In the genomic region with DNA sequence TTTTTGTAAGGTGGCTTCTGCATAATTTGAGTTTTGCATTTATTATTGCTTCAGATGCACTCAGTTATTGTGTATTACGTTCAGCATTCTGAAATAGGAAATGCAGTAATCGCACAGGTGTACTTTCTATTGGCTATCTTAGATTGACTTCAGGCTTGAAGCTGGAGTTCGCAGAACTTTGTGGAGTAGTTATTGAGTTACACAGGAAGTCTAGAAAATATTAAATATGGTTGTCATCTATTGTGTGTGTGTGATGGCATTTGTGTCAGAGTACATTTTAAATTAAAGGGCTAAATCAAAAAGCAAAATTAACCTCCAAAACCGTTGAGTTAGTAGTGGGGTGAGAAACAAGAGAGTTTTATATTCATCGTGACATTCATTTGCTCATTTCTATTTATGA, we compare ENCODE assay signal across 8 cellular contexts. TPM values are rescaled to one million over a fixed set of nuclear protein-coding genes. Genes with fewer than 3 reads are reported as not detected.
DNase-seq lines count a peak whose midpoint lies in the region; ATAC-seq, FAIRE-seq and TF ChIP-seq lines count a peak whose summit lies in the region.

No MANE protein-coding gene starts in this region.

- H3K36me3 ChIP-seq in GM12878 (ENCODE audit: control insufficient read depth in 2 of 2, insufficient read depth in 2 of 2, low read length in 1 of 2), result peaks cover 0 to 4% of the 10 kb centered on the region in 2 experiments; a peak in 3 of 4 replicates

- H4K20me1 ChIP-seq in GM12878 (ENCODE audit: control insufficient read depth, insufficient read depth), result no peaks in the 10 kb centered on the region

- H2AFZ ChIP-seq in GM12878 (ENCODE audit: control insufficient read depth, low read depth, low read length), result peak overlapping the region; percentile 29; the same call in 1 of the 2 replicates

- no peak for TF ChIP-seq RAD21 in GM12878 (IDR thresholded peaks at IDR 0.05; ENCODE audit: insufficient read depth, low read depth, low read length)

- RAD21 ChIA-PET in GM12878 (lab: Charles Lee; ENCODE audit: unreplicated experiment), result no interaction called here

- H3K9ac ChIP-seq in GM12878 (ENCODE audit: control insufficient read depth, insufficient read depth, low read length), result peak overlapping the region; percentile 94

- H3K9me3 Mint-ChIP-seq in mesothelial cell of epicardium, result peaks cover 9% of the 10 kb centered on the region

- H3K4me1 Mint-ChIP-seq in mesothelial cell of epicardium, result peaks cover 23% of the 10 kb centered on the region

- BruUV-seq in GM12878 (replicated peaks; lab: Mats Ljungman, UMichigan), result no TSS peak

- peak; percentile 62 for FAIRE-seq in GM12878 (lab: Jason Lieb, UNC)

- intact Hi-C loops in GM12878 (cut with micrococcal nuclease; ENCODE audit: unreplicated experiment), result no loop called here

- CTCF ChIA-PET in GM12878 (lab: Yijun Ruan, JAX), result interaction anchor here (0.9 to 1.2 kb wide), 4 partner anchors 9 to 24 kb away, joined by 3 to 5 read pairs (median 3); no protein-coding TSS in a partner anchor

- ATAC-seq in GM12878 (no peak), GM18867 (IDR thresholded peaks at IDR 0.05; ENCODE audit: unreplicated experiment) (no peak), GM18519 (IDR thresholded peaks at IDR 0.05; ENCODE audit: low FRiP score, unreplicated experiment) (no peak), GM21825 (IDR thresholded peaks at IDR 0.05; ENCODE audit: unreplicated experiment) (no peak)

- 14% methylated on average over 5 of the region's 5 CpGs for WGBS in GM12878 (ENCODE audit: insufficient coverage, insufficient replicate concordance, low lambda C conversion rate, missing lambda C conversion rate)

- POLR2A ChIA-PET in GM12878 (lab: Charles Lee), result no interaction called here

- H3K4me1 ChIP-seq in GM12878 (ENCODE audit: control insufficient read depth, insufficient read depth, low read length), result no peaks in the 10 kb centered on the region

- peak overlapping the region; percentile 80 for H3K27ac Mint-ChIP-seq in mesothelial cell of epicardium

- TF ChIP-seq EP300 in GM12878 (IDR thresholded peaks at IDR 0.05; ENCODE audit: borderline replicate concordance in 1 of 2, control insufficient read depth in 1 of 2, low read depth in 2 of 2, low read length in 2 of 2), result no peak

- H3K4me3 ChIP-seq in LNCaP clone FGC (ENCODE audit: low read depth, low read length) (peak overlapping the region; percentile 98), GM12878 (peak overlapping the region; percentile 53)

- no peaks in the 10 kb centered on the region for H3K27me3 Mint-ChIP-seq in mesothelial cell of epicardium (ENCODE audit: low read depth)

- peak; percentile 20 for DNase-seq in CD1c-positive myeloid dendritic cell (ENCODE audit: extremely low spot score)
- no peak for DNase-seq in LNCaP clone FGC (ENCODE audit: low read depth)
- no peak for DNase-seq in GM12878 (ENCODE audit: low read depth, low spot score)
- no peak for DNase-seq in mesothelial cell of epicardium (ENCODE audit: low spot score in 2 of 2, unreplicated experiment in 2 of 2)
- DNase-seq in SKM-1 treated with dmso at 0.1 percent for 144 hours (lab: John Stamatoyannopoulos, UW; ENCODE audit: unreplicated experiment), result no peak

- SMC1A ChIA-PET in GM12878 (lab: Charles Lee; ENCODE audit: uncharacterized antibody, unreplicated experiment), result interaction anchor here (0.9 to 3.0 kb wide), 4 partner anchors 8 to 182 kb away, joined by 3 to 15 read pairs (median 5); no protein-coding TSS in a partner anchor

- H3K27me3 ChIP-seq in GM12878 (replicated peaks in 1 of 2; ENCODE audit: control insufficient read depth in 2 of 2, insufficient read depth in 2 of 2, low read length in 1 of 2), result no peaks in the 10 kb centered on the region

- no peak for TF ChIP-seq CTCF in LNCaP clone FGC (IDR thresholded peaks at IDR 0.05; ENCODE audit: control insufficient read depth, extremely low read depth, insufficient read depth)
- no peak for TF ChIP-seq CTCF in GM12878 (IDR thresholded peaks at IDR 0.05 in 2 of 3, conservative IDR thresholded peaks at IDR 0.05 in 1 of 3; ENCODE audit: control insufficient read depth in 2 of 3, extremely low read depth in 1 of 3, insufficient read depth in 1 of 3, low read depth in 3 of 3, low read length in 3 of 3)
- no peak for TF ChIP-seq CTCF in mesothelial cell of epicardium (IDR thresholded peaks at IDR 0.05; ENCODE audit: unreplicated experiment)

- peak overlapping the region; percentile 76 for H3K4me2 ChIP-seq in GM12878 (ENCODE audit: control insufficient read depth, insufficient read depth)

- in situ Hi-C loops in GM12878 (cut with MboI), result no loop called here

- peaks cover 70% of the 10 kb centered on the region for H3K79me2 ChIP-seq in GM12878 (ENCODE audit: control insufficient read depth, insufficient read depth, low read length)

- peak overlapping the region; percentile 46 for H3K27ac ChIP-seq in GM12878 (ENCODE audit: control insufficient read depth, insufficient read depth)

- no peaks in the 10 kb centered on the region; the same call in 2 of the 3 replicates for H3K9me3 ChIP-seq in GM12878 (replicated peaks; ENCODE audit: control insufficient read depth, insufficient read depth, low read length)

- H3K36me3 Mint-ChIP-seq in mesothelial cell of epicardium, result peaks cover 22% of the 10 kb centered on the region

- no peak for TF ChIP-seq POLR2A in GM12878 (IDR thresholded peaks at IDR 0.05; ENCODE audit: low read depth, low read length)

- H3K4me3 Mint-ChIP-seq in mesothelial cell of epicardium, result peak overlapping the region; percentile 50

TF ChIP-seq in GM12878, 131 proteins besides CTCF, POLR2A, EP300 and RAD21:
- TF ChIP-seq SRF (IDR thresholded peaks at IDR 0.05; ENCODE audit: low read depth in 2 of 2, low read length in 2 of 2) (no peak), CREB1 (IDR thresholded peaks at IDR 0.05; ENCODE audit: low read depth) (peak; percentile 61)
TF ChIP-seq in GM12878: peak in this region for 1.

RNA-seq across cellular contexts. Expression of gene ARID2, which starts 2.7 kb away (rescaled TPM):
- 223 and 230 TPM in 2 replicates for total RNA-seq in GM12878 (2013; cell fraction: nucleolus; rRNA removed)
- total RNA-seq in GM12878 (2014; rRNA removed) (20.6 and 20.7 TPM in 2 replicates), GM12878 (2014; rRNA removed; fragmentation: Illumina TruSeq; extraction: Trizol) (23.3 and 24.2 TPM in 2 replicates), GM12878 (2021) (19.8 and 21.3 TPM in 2 replicates), mesothelial cell of epicardium (57.9 to 67.1 TPM (median 64.3 TPM) in 3 replicates)
- 3.8 TPM for polyA plus RNA-seq in GM12878 (2011; ENCODE audit: low read depth)
- polyA plus RNA-seq in GM12878 (2011; rRNA removed) (29.8 and 30.2 TPM in 2 replicates), GM12878 (2014; fragmentation: Illumina TruSeq; extraction: Trizol) (13.5 and 13.6 TPM in 2 replicates), GM12878 (2014; fragmentation: Nextera tagmentation; extraction: Ambion mirVana) (10 to 100 TPM in 1 of 2 experiments, 1 to 10 TPM in 1; 9.7 to 24.7 TPM), GM12878 (2014; rRNA removed) (8.5 and 9.2 TPM in 2 replicates), GM12878 (2016; fragmentation: Nextera tagmentation; extraction: Ambion mirVana) (10 to 100 TPM; 16.5 to 20.0 TPM)
- 18.6 and 19.1 TPM in 2 replicates for polyA plus RNA-seq in GM12878 (2011; cell fraction: cytosol; rRNA removed)
- 29.1 and 41.0 TPM in 2 replicates for polyA plus RNA-seq in GM12878 (2011; cell fraction: nucleus; rRNA removed)
- polyA plus RNA-seq in GM12878 (2012), result 5.5 and 5.6 TPM in 2 replicates
- polyA minus RNA-seq in GM12878 (2011; rRNA and poly(A)+ RNA removed), result 103 and 134 TPM in 2 replicates
- 21.1 and 27.6 TPM in 2 replicates for polyA minus RNA-seq in GM12878 (2011; cell fraction: cytosol; rRNA and poly(A)+ RNA removed)
- 91.2 and 134 TPM in 2 replicates for polyA minus RNA-seq in GM12878 (2011; cell fraction: nucleus; rRNA and poly(A)+ RNA removed)
